Comparison of ENCODE assay signal across 8 cellular contexts in genomic region chr3:129398803-129399144, GRCh38.
A peak's percentile ranks its signal among the peaks of the same experiment; 100 is the strongest.
DNase-seq lines count a peak whose midpoint lies in the region; ATAC-seq, FAIRE-seq and TF ChIP-seq lines count a peak whose summit lies in the region.

No MANE protein-coding gene starts in this region.

- H3K4me3 Mint-ChIP-seq in nephron, result peak overlapping the region; percentile 96 to 98 (median 97)

- DNase-seq in GM03348 (ENCODE audit: low spot score) (peak; percentile 61), WERI-Rb-1 (peak; percentile 86), erythroblast (lab: John Stamatoyannopoulos, UW) (peak; percentile 66 to 67), DMS153 treated with DMSO at 0.1 percent for 48 hours (lab: John Stamatoyannopoulos, UW; ENCODE audit: unreplicated experiment) (no peak), GM19239 (ENCODE audit: insufficient read length, low spot score) (no peak)

- peaks cover 19% of the 10 kb centered on the region for H3K4me1 Mint-ChIP-seq in nephron

- TF ChIP-seq CTCF in WERI-Rb-1 (IDR thresholded peaks at IDR 0.05; ENCODE audit: low read depth, low read length), result no peak
- TF ChIP-seq CTCF in nephron (IDR thresholded peaks at IDR 0.05; ENCODE audit: unreplicated experiment in 3 of 3), result no peak

- no peak for FAIRE-seq in GM19239 (lab: Jason Lieb, UNC)

- peak overlapping the region; percentile 90 for H3K4me3 ChIP-seq in WERI-Rb-1 (ENCODE audit: low read depth, low read length)

- H3K36me3 Mint-ChIP-seq in nephron (ENCODE audit: low read depth), result peaks cover 10% of the 10 kb centered on the region

- H3K27ac ChIP-seq in WERI-Rb-1, result peak overlapping the region; percentile 94

- TF ChIP-seq POLR2A in erythroblast (IDR thresholded peaks at IDR 0.05; ENCODE audit: low read length), result no peak

- no peaks in the 10 kb centered on the region for H3K27me3 ChIP-seq in WERI-Rb-1 (ENCODE audit: insufficient read depth, low read depth, severe bottlenecking)

- H3K36me3 ChIP-seq in WERI-Rb-1, result peaks cover 16% of the 10 kb centered on the region

- H3K9me3 ChIP-seq in WERI-Rb-1 (ENCODE audit: severe bottlenecking), result peaks cover 3% of the 10 kb centered on the region

- H3K9me3 Mint-ChIP-seq in nephron, result no peaks in the 10 kb centered on the region

- peak overlapping the region; percentile 99 to 100 (median 100) for H3K27ac Mint-ChIP-seq in nephron

- peak; percentile 21 for ATAC-seq in HG02938 (IDR thresholded peaks at IDR 0.05; ENCODE audit: unreplicated experiment)
- no peak for ATAC-seq in GM19324 (IDR thresholded peaks at IDR 0.05; ENCODE audit: low FRiP score, unreplicated experiment)

- H3K27me3 Mint-ChIP-seq in nephron (ENCODE audit: low read depth), result no peaks in the 10 kb centered on the region

Comparison
In these comparisons a context has a peak if more than half of its experiments do, and no peak if none do; other contexts are left out.
1. DNase-seq: peak in GM03348 (single experiment), WERI-Rb-1 (single experiment) and erythroblast (2 of 2); none in DMS153 treated with DMSO at 0.1 percent for 48 hours (single experiment) and GM19239 (single experiment).